Comparison of ENCODE assay signal across 16 cellular contexts in genomic region chr13:110281736-110282135, GRCh38. TPM values are rescaled to one million over a fixed set of nuclear protein-coding genes. Genes with fewer than 3 reads are reported as not detected.
"Had no signal": no experiment of that assay in that cellular context is flagged by ENCODE, and none has a peak within 500 bp of the region (broad histone marks: within the 10 kb centered on the region; RNA-seq: fewer than 3 reads in every experiment).

No MANE protein-coding gene starts in this region.

- ATAC-seq: activated CD4-positive, alpha-beta T cell treated with anti-CD3 and anti-CD28 coated beads for 36 hours; naive thymus-derived CD8-positive, alpha-beta T cell; right lobe of liver; stimulated activated naive CD8-positive, alpha-beta T cell treated with anti-CD3 and anti-CD28 coated beads, Interleukin-15, amount 100 ng/mL, for 72 hours had no signal

- H3K4me3 ChIP-seq: lung, right lobe of liver had no signal

- H3K9ac ChIP-seq: SK-N-SH had no signal

- DNase-seq: activated CD4-positive, alpha-beta memory T cell treated with anti-CD3 and anti-CD28 coated beads, Interleukin-2, amount 10 ng/mL, durations not matched to agents 7 days and 5 days; activated CD4-positive, alpha-beta T cell treated with anti-CD3 and anti-CD28 coated beads for 36 hours; activated gamma-delta T cell; activated T-cell treated with anti-CD3 and anti-CD28 coated beads, Interleukin-2, amount 50 U/mL, for 48 hours; anterior cingulate cortex; immature natural killer cell; naive thymus-derived CD8-positive, alpha-beta T cell; right lobe of liver; SK-N-SH; stimulated activated CD4-positive, alpha-beta T cell treated with anti-CD3 and anti-CD28 coated beads, Interleukin-4, amount 100 ng/mL, for 24 hours; stimulated activated naive CD8-positive, alpha-beta T cell treated with anti-CD3 and anti-CD28 coated beads, Interleukin-15, amount 100 ng/mL, for 72 hours; T-helper 1 cell had no signal

- H3K36me3 ChIP-seq: neutrophil, right lobe of liver had no signal

- H3K9me3 ChIP-seq: neutrophil, right lobe of liver, SK-N-SH had no signal

- H3K27me3 ChIP-seq: right lobe of liver had no signal

- H3K4me1 ChIP-seq: right lobe of liver had no signal

- H3K27ac ChIP-seq: epithelial cell of prostate, neutrophil, right lobe of liver, VCaP had no signal

RNA-seq across cellular contexts. Expression of gene COL4A1, which starts 25.2 kb away (rescaled TPM):
- total RNA-seq: activated CD4-positive, alpha-beta memory T cell treated with anti-CD3 and anti-CD28 coated beads, Interleukin-2, amount 10 ng/mL, durations not matched to agents 7 days and 5 days; naive thymus-derived CD8-positive, alpha-beta T cell had no signal
- polyA plus RNA-seq: immature natural killer cell; naive thymus-derived CD8-positive, alpha-beta T cell had no signal

RNA-seq across cellular contexts. Expression of gene COL4A2, which starts 25.3 kb away (rescaled TPM):
- total RNA-seq: activated CD4-positive, alpha-beta memory T cell treated with anti-CD3 and anti-CD28 coated beads, Interleukin-2, amount 10 ng/mL, durations not matched to agents 7 days and 5 days; activated CD4-positive, alpha-beta T cell treated with anti-CD3 and anti-CD28 coated beads for 36 hours; naive thymus-derived CD8-positive, alpha-beta T cell had no signal
- polyA plus RNA-seq: immature natural killer cell; naive thymus-derived CD8-positive, alpha-beta T cell had no signal
